ENCODE assay signal across 1 cellular context in the genomic region with DNA sequence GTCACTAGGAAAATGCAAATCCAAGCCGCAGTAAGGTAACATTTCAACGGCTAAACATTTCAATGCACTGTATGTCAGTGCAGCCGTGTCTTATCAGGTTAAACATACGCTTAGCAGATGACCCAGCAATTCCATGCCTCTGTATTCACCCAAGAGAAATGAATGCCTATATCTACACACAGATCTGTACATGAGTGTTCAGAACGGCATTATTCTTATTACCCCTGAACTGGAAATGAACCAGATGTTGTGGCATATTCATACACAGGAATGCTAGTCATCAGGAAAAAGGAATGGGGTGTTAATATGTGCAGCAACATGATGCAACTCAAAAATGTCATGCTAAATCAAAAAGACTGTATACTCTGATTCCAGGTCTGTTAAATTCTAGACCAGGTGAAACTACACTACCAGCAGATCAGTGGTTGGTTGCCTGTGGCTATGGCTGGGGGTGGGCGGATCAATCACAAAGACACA.
A peak's percentile ranks its signal among the peaks of the same experiment; 100 is the strongest.
TF ChIP-seq lines count a peak whose summit lies in the region.

No MANE protein-coding gene starts in this region.

TF ChIP-seq in K562, 482 proteins besides CTCF, POLR2A, EP300 and RAD21 (continued from another document and continues in another):
- TF ChIP-seq, protein P1, sequence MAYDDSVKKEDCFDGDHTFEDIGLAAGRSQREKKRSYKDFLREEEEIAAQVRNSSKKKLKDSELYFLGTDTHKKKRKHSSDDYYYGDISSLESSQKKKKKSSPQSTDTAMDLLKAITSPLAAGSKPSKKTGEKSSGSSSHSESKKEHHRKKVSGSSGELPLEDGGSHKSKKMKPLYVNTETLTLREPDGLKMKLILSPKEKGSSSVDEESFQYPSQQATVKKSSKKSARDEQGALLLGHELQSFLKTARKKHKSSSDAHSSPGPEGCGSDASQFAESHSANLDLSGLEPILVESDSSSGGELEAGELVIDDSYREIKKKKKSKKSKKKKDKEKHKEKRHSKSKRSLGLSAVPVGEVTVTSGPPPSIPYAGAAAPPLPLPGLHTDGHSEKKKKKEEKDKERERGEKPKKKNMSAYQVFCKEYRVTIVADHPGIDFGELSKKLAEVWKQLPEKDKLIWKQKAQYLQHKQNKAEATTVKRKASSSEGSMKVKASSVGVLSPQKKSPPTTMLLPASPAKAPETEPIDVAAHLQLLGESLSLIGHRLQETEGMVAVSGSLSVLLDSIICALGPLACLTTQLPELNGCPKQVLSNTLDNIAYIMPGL (CRISPR knock-in tag; IDR thresholded peaks at IDR 0.05), result no peak
- TF ChIP-seq RCOR1 (IDR thresholded peaks at IDR 0.05; ENCODE audit: borderline replicate concordance in 1 of 2, low read depth in 2 of 2, low read length in 2 of 2), result peak; percentile 46 to 83; a peak in 2 of 4 replicates
- TF ChIP-seq KLF10 (CRISPR knock-in tag; IDR thresholded peaks at IDR 0.05), result no peak
- no peak for TF ChIP-seq FOXP1 (CRISPR knock-in tag; IDR thresholded peaks at IDR 0.05)
- no peak for TF ChIP-seq PYGO2 (tag; IDR thresholded peaks at IDR 0.05)
- TF ChIP-seq, protein P2, sequence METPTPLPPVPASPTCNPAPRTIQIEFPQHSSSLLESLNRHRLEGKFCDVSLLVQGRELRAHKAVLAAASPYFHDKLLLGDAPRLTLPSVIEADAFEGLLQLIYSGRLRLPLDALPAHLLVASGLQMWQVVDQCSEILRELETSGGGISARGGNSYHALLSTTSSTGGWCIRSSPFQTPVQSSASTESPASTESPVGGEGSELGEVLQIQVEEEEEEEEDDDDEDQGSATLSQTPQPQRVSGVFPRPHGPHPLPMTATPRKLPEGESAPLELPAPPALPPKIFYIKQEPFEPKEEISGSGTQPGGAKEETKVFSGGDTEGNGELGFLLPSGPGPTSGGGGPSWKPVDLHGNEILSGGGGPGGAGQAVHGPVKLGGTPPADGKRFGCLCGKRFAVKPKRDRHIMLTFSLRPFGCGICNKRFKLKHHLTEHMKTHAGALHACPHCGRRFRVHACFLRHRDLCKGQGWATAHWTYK (CRISPR knock-in tag; IDR thresholded peaks at IDR 0.05), result no peak
- no peak for TF ChIP-seq LCOR (CRISPR knock-in tag; IDR thresholded peaks at IDR 0.05)
- no peak for TF ChIP-seq ZNF644 (tag; IDR thresholded peaks at IDR 0.05; ENCODE audit: low read depth)
- TF ChIP-seq GABPB1 (CRISPR knock-in tag; IDR thresholded peaks at IDR 0.05), result no peak
- no peak for TF ChIP-seq ETS2 (tag; IDR thresholded peaks at IDR 0.05; ENCODE audit: borderline replicate concordance, poor library complexity, severe bottlenecking)
- TF ChIP-seq ZNF445 (CRISPR knock-in tag; IDR thresholded peaks at IDR 0.05; ENCODE audit: low read depth), result no peak
- no peak for TF ChIP-seq TBP (optimal IDR thresholded peaks at IDR 0.05; ENCODE audit: low read depth, low read length)
- TF ChIP-seq HLTF (IDR thresholded peaks at IDR 0.05), result no peak
- TF ChIP-seq STAT5A (IDR thresholded peaks at IDR 0.05; ENCODE audit: borderline replicate concordance, low read length), result peak; percentile 68; the same call in 1 of the 2 replicates
- peak; percentile 80 for TF ChIP-seq SOX6 (IDR thresholded peaks at IDR 0.05)
- no peak for TF ChIP-seq CHD4 (IDR thresholded peaks at IDR 0.05; ENCODE audit: insufficient read depth, insufficient replicate concordance, low read depth, low read length, poor library complexity, severe bottlenecking)
- no peak for TF ChIP-seq E2F3 (CRISPR knock-in tag; IDR thresholded peaks at IDR 0.05)
- TF ChIP-seq, protein P3, sequence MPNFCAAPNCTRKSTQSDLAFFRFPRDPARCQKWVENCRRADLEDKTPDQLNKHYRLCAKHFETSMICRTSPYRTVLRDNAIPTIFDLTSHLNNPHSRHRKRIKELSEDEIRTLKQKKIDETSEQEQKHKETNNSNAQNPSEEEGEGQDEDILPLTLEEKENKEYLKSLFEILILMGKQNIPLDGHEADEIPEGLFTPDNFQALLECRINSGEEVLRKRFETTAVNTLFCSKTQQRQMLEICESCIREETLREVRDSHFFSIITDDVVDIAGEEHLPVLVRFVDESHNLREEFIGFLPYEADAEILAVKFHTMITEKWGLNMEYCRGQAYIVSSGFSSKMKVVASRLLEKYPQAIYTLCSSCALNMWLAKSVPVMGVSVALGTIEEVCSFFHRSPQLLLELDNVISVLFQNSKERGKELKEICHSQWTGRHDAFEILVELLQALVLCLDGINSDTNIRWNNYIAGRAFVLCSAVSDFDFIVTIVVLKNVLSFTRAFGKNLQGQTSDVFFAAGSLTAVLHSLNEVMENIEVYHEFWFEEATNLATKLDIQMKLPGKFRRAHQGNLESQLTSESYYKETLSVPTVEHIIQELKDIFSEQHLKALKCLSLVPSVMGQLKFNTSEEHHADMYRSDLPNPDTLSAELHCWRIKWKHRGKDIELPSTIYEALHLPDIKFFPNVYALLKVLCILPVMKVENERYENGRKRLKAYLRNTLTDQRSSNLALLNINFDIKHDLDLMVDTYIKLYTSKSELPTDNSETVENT (CRISPR knock-in tag; IDR thresholded peaks at IDR 0.05), result no peak
- no peak for TF ChIP-seq ZNF507 (tag; conservative IDR thresholded peaks at IDR 0.05)
- TF ChIP-seq FOS (IDR thresholded peaks at IDR 0.05; ENCODE audit: extremely low read depth, insufficient read length), result no peak
- TF ChIP-seq, protein P4, sequence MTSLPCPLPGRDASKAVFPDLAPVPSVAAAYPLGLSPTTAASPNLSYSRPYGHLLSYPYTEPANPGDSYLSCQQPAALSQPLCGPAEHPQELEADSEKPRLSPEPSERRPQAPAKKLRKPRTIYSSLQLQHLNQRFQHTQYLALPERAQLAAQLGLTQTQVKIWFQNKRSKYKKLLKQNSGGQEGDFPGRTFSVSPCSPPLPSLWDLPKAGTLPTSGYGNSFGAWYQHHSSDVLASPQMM (CRISPR knock-in tag; IDR thresholded peaks at IDR 0.05), result no peak
- TF ChIP-seq L3MBTL2 (IDR thresholded peaks at IDR 0.05), result no peak
- TF ChIP-seq, protein P5, sequence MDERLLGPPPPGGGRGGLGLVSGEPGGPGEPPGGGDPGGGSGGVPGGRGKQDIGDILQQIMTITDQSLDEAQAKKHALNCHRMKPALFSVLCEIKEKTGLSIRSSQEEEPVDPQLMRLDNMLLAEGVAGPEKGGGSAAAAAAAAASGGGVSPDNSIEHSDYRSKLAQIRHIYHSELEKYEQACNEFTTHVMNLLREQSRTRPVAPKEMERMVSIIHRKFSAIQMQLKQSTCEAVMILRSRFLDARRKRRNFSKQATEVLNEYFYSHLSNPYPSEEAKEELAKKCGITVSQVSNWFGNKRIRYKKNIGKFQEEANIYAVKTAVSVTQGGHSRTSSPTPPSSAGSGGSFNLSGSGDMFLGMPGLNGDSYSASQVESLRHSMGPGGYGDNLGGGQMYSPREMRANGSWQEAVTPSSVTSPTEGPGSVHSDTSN (CRISPR knock-in tag; IDR thresholded peaks at IDR 0.05; ENCODE audit: low read depth), result no peak
- TF ChIP-seq, protein P5 (tag; conservative IDR thresholded peaks at IDR 0.05; ENCODE audit: low read depth), result peak; percentile 43
- TF ChIP-seq, protein P6, sequence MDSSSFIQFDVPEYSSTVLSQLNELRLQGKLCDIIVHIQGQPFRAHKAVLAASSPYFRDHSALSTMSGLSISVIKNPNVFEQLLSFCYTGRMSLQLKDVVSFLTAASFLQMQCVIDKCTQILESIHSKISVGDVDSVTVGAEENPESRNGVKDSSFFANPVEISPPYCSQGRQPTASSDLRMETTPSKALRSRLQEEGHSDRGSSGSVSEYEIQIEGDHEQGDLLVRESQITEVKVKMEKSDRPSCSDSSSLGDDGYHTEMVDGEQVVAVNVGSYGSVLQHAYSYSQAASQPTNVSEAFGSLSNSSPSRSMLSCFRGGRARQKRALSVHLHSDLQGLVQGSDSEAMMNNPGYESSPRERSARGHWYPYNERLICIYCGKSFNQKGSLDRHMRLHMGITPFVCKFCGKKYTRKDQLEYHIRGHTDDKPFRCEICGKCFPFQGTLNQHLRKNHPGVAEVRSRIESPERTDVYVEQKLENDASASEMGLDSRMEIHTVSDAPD (CRISPR knock-in tag; IDR thresholded peaks at IDR 0.05), result no peak
- TF ChIP-seq KDM5B (IDR thresholded peaks at IDR 0.05; ENCODE audit: insufficient replicate concordance, low read depth, low read length), result no peak
- TF ChIP-seq, protein P7, sequence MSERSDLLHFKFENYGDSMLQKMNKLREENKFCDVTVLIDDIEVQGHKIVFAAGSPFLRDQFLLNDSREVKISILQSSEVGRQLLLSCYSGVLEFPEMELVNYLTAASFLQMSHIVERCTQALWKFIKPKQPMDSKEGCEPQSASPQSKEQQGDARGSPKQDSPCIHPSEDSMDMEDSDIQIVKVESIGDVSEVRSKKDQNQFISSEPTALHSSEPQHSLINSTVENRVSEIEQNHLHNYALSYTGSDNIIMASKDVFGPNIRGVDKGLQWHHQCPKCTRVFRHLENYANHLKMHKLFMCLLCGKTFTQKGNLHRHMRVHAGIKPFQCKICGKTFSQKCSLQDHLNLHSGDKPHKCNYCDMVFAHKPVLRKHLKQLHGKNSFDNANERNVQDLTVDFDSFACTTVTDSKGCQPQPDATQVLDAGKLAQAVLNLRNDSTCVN (CRISPR knock-in tag; IDR thresholded peaks at IDR 0.05), result no peak
- TF ChIP-seq KDM1A (IDR thresholded peaks at IDR 0.05), result peak in 1 of 2 experiments; percentile 44; a peak in 2 of 4 replicates
- TF ChIP-seq CEBPB (tag; IDR thresholded peaks at IDR 0.05), result peak; percentile 65
- no peak for TF ChIP-seq ZNF79 (CRISPR knock-in tag; IDR thresholded peaks at IDR 0.05; ENCODE audit: low read depth)
- no peak for TF ChIP-seq YY1 (IDR thresholded peaks at IDR 0.05; ENCODE audit: borderline replicate concordance in 1 of 3, control insufficient read depth in 1 of 3, extremely low read depth in 1 of 3, insufficient read depth in 3 of 3, insufficient read length in 1 of 3, insufficient replicate concordance in 2 of 3, low read depth in 1 of 3, low read length in 2 of 3)
- TF ChIP-seq, protein P8, sequence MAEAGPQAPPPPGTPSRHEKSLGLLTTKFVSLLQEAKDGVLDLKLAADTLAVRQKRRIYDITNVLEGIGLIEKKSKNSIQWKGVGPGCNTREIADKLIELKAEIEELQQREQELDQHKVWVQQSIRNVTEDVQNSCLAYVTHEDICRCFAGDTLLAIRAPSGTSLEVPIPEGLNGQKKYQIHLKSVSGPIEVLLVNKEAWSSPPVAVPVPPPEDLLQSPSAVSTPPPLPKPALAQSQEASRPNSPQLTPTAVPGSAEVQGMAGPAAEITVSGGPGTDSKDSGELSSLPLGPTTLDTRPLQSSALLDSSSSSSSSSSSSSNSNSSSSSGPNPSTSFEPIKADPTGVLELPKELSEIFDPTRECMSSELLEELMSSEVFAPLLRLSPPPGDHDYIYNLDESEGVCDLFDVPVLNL (CRISPR knock-in tag; IDR thresholded peaks at IDR 0.05; ENCODE audit: low read depth), result no peak
- no peak for TF ChIP-seq ZNF184 (CRISPR knock-in tag; IDR thresholded peaks at IDR 0.05)
- no peak for TF ChIP-seq TAF1 (IDR thresholded peaks at IDR 0.05; ENCODE audit: control insufficient read depth, extremely low read depth, insufficient read depth, low read length, severe bottlenecking)
- TF ChIP-seq ZNF143 (CRISPR knock-in tag; IDR thresholded peaks at IDR 0.05), result no peak
- TF ChIP-seq, protein P9, sequence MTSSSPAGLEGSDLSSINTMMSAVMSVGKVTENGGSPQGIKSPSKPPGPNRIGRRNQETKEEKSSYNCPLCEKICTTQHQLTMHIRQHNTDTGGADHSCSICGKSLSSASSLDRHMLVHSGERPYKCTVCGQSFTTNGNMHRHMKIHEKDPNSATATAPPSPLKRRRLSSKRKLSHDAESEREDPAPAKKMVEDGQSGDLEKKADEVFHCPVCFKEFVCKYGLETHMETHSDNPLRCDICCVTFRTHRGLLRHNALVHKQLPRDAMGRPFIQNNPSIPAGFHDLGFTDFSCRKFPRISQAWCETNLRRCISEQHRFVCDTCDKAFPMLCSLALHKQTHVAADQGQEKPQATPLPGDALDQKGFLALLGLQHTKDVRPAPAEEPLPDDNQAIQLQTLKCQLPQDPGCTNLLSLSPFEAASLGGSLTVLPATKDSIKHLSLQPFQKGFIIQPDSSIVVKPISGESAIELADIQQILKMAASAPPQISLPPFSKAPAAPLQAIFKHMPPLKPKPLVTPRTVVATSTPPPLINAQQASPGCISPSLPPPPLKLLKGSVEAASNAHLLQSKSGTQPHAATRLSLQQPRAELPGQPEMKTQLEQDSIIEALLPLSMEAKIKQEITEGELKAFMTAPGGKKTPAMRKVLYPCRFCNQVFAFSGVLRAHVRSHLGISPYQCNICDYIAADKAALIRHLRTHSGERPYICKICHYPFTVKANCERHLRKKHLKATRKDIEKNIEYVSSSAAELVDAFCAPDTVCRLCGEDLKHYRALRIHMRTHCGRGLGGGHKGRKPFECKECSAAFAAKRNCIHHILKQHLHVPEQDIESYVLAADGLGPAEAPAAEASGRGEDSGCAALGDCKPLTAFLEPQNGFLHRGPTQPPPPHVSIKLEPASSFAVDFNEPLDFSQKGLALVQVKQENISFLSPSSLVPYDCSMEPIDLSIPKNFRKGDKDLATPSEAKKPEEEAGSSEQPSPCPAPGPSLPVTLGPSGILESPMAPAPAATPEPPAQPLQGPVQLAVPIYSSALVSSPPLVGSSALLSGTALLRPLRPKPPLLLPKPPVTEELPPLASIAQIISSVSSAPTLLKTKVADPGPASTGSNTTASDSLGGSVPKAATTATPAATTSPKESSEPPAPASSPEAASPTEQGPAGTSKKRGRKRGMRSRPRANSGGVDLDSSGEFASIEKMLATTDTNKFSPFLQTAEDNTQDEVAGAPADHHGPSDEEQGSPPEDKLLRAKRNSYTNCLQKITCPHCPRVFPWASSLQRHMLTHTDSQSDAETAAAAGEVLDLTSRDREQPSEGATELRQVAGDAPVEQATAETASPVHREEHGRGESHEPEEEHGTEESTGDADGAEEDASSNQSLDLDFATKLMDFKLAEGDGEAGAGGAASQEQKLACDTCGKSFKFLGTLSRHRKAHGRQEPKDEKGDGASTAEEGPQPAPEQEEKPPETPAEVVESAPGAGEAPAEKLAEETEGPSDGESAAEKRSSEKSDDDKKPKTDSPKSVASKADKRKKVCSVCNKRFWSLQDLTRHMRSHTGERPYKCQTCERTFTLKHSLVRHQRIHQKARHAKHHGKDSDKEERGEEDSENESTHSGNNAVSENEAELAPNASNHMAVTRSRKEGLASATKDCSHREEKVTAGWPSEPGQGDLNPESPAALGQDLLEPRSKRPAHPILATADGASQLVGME (CRISPR knock-in tag; IDR thresholded peaks at IDR 0.05), result no peak
- no peak for TF ChIP-seq ZKSCAN8 (CRISPR knock-in tag; IDR thresholded peaks at IDR 0.05)
- 0 out of 2 replicates have a peak, but pooled peaks have one; percentile 28 for TF ChIP-seq PTRF (tag; IDR thresholded peaks at IDR 0.05)
- no peak for TF ChIP-seq BCOR (IDR thresholded peaks at IDR 0.05)
- TF ChIP-seq ZNF274 (IDR thresholded peaks at IDR 0.05; ENCODE audit: borderline replicate concordance, low read depth, low read length), result no peak
- TF ChIP-seq MECOM (CRISPR knock-in tag; IDR thresholded peaks at IDR 0.05), result no peak
- TF ChIP-seq MTA3 (IDR thresholded peaks at IDR 0.05; ENCODE audit: borderline replicate concordance), result no peak
- TF ChIP-seq SMARCC2 (IDR thresholded peaks at IDR 0.05; ENCODE audit: low read depth), result 0 out of 2 replicates have a peak, but pooled peaks have one; percentile 60
- TF ChIP-seq ARID1B (IDR thresholded peaks at IDR 0.05), result peak; percentile 95
- no peak for TF ChIP-seq ZNF174 (CRISPR knock-in tag; IDR thresholded peaks at IDR 0.05)
